In genomic region chr14:20468773-20469241, GRCh38 we compare ENCODE assay signal across 8 cellular contexts. TPM values are rescaled to one million over a fixed set of nuclear protein-coding genes. Genes with fewer than 3 reads are reported as not detected.
DNase-seq lines count a peak whose midpoint lies in the region; ATAC-seq, FAIRE-seq and TF ChIP-seq lines count a peak whose summit lies in the region.

No MANE protein-coding gene starts in this region.

- ATAC-seq in GM21423 (IDR thresholded peaks at IDR 0.05; ENCODE audit: unreplicated experiment) (no peak), GM19455 (IDR thresholded peaks at IDR 0.05; ENCODE audit: unreplicated experiment) (no peak)

- TF ChIP-seq POLR2A in tibial nerve (IDR thresholded peaks at IDR 0.05) = no peak
- TF ChIP-seq POLR2A in H54 (IDR thresholded peaks at IDR 0.05; ENCODE audit: low read depth, low read length) = no peak

- H3K4me3 ChIP-seq in BLaER1 (peak overlapping the region; percentile 85), HAP-1 (peak overlapping the region; percentile 96), astrocyte (ENCODE audit: insufficient read depth, low read depth, low read length) (peak overlapping the region; percentile 89), liver (ENCODE audit: low read depth in 1 of 3, low read length in 3 of 3) (peak overlapping the region; percentile 63 to 91 (median 63)), tibial nerve (peak overlapping the region; percentile 51 to 85 (median 70))

- no peak for TF ChIP-seq RAD21 in liver (IDR thresholded peaks at IDR 0.05)

- peak overlapping the region; percentile 93 for H2AFZ ChIP-seq in astrocyte (ENCODE audit: low read depth, low read length)

- no peak for TF ChIP-seq EP300 in tibial nerve (IDR thresholded peaks at IDR 0.05)

- H4K20me1 ChIP-seq in BLaER1 (peaks cover 35% of the 10 kb centered on the region), astrocyte (ENCODE audit: insufficient read depth, low read length) (peaks cover 14% of the 10 kb centered on the region)

- H3K36me3 ChIP-seq in BLaER1 = peaks cover 26% of the 10 kb centered on the region
- peaks cover 24% of the 10 kb centered on the region for H3K36me3 ChIP-seq in HAP-1 (replicated peaks)
- peaks cover 9% of the 10 kb centered on the region for H3K36me3 ChIP-seq in astrocyte (ENCODE audit: insufficient read depth, low read length)
- peaks cover 0 to 2% (median under 1%) of the 10 kb centered on the region in 4 donors for H3K36me3 ChIP-seq in liver (ENCODE audit: control insufficient read depth in 4 of 4, insufficient read depth in 3 of 4, low read depth in 1 of 4, low read length in 3 of 4)
- H3K36me3 ChIP-seq in tibial nerve = peaks cover 0 to 15% (median 0%) of the 10 kb centered on the region in 3 donors

- peak overlapping the region; percentile 73 for H3K27ac Mint-ChIP-seq in astrocyte (ENCODE audit: unreplicated experiment)

- WGBS in liver = 27% methylated on average over 16 of the region's 16 CpGs
- WGBS in tibial nerve, 2 donors = 27 to 35% methylated on average over 16 of the region's 16 CpGs

- H3K27ac ChIP-seq in BLaER1 (no peak overlapping the region), astrocyte (ENCODE audit: low read depth, low read length) (peak overlapping the region; percentile 21), liver (ENCODE audit: low read depth in 1 of 2, low read length in 2 of 2) (peak overlapping the region; percentile 71 to 80), tibial nerve (peak overlapping the region; percentile 47 to 91 (median 86))

- in situ Hi-C loops in HAP-1 (cut with MboI; ENCODE audit: low sequenced_read_pairs) = no loop called here

- H3K27me3 ChIP-seq in BLaER1 = no peaks in the 10 kb centered on the region
- H3K27me3 ChIP-seq in HAP-1 (ENCODE audit: low read depth) = no peaks in the 10 kb centered on the region; the same call in 1 of the 2 replicates
- no peaks in the 10 kb centered on the region for H3K27me3 ChIP-seq in astrocyte (ENCODE audit: insufficient read depth, low read length)
- no peaks in the 10 kb centered on the region for H3K27me3 ChIP-seq in liver (ENCODE audit: control insufficient read depth in 4 of 4, insufficient read depth in 4 of 4, low read length in 3 of 4)
- no peaks in the 10 kb centered on the region for H3K27me3 ChIP-seq in tibial nerve

- FAIRE-seq in astrocyte (lab: Jason Lieb, UNC) = no peak
- FAIRE-seq in H54 (lab: Jason Lieb, UNC) = no peak

- H3K79me2 ChIP-seq in astrocyte (ENCODE audit: insufficient read depth, low read length) = peaks cover 28% of the 10 kb centered on the region

- no peak for TF ChIP-seq CTCF in astrocyte (IDR thresholded peaks at IDR 0.05; ENCODE audit: insufficient read depth, low read depth, low read length)
- no peak for TF ChIP-seq CTCF in liver (IDR thresholded peaks at IDR 0.05; ENCODE audit: low read depth, low read length, missing input control)
- TF ChIP-seq CTCF in tibial nerve (IDR thresholded peaks at IDR 0.05) = no peak

- H3K27me3 Mint-ChIP-seq in astrocyte (ENCODE audit: low read depth, unreplicated experiment) = no peaks in the 10 kb centered on the region

- peaks cover 3% of the 10 kb centered on the region for H3K4me1 Mint-ChIP-seq in astrocyte (ENCODE audit: low read depth, unreplicated experiment)

- H3K4me2 ChIP-seq in BLaER1 (peak overlapping the region; percentile 92), astrocyte (ENCODE audit: low read length) (peak overlapping the region; percentile 92)

- no peaks in the 10 kb centered on the region for H3K9me3 Mint-ChIP-seq in astrocyte (ENCODE audit: unreplicated experiment)

- peak overlapping the region; percentile 91 for H3K4me3 Mint-ChIP-seq in astrocyte (ENCODE audit: unreplicated experiment)

- H3K4me1 ChIP-seq in BLaER1 = peaks cover 40% of the 10 kb centered on the region
- H3K4me1 ChIP-seq in HAP-1 = no peaks in the 10 kb centered on the region; the same call in none of the 2 replicates
- H3K4me1 ChIP-seq in astrocyte (ENCODE audit: insufficient read depth, low read length) = peaks cover 3% of the 10 kb centered on the region
- peaks cover 6 to 38% (median 33%) of the 10 kb centered on the region in 4 donors for H3K4me1 ChIP-seq in liver (ENCODE audit: control insufficient read depth in 4 of 4, insufficient read depth in 4 of 4, low read length in 3 of 4)
- H3K4me1 ChIP-seq in tibial nerve = peaks cover 0 to 19% (median 10%) of the 10 kb centered on the region in 4 donors

- peak in 1 of 2 experiments; percentile 43 for DNase-seq in HAP-1 (ENCODE audit: low spot score in 2 of 2)
- no peak for DNase-seq in astrocyte (ENCODE audit: low read depth)
- DNase-seq in tibial nerve (ENCODE audit: low spot score in 2 of 2) = no peak
- no peak for DNase-seq in H54 (ENCODE audit: insufficient read length, low spot score)

- H3K9ac ChIP-seq in BLaER1 = peak overlapping the region; percentile 94
- peak overlapping the region; percentile 91 for H3K9ac ChIP-seq in astrocyte (ENCODE audit: low read length)
- H3K9ac ChIP-seq in liver (ENCODE audit: low read depth in 1 of 2, low read length in 2 of 2) = no peak overlapping the region

- H3K36me3 Mint-ChIP-seq in astrocyte (ENCODE audit: low read depth, unreplicated experiment) = peaks cover 1% of the 10 kb centered on the region

- no peaks in the 10 kb centered on the region for H3K9me3 ChIP-seq in BLaER1
- H3K9me3 ChIP-seq in HAP-1 = no peaks in the 10 kb centered on the region
- no peaks in the 10 kb centered on the region for H3K9me3 ChIP-seq in astrocyte (ENCODE audit: insufficient read depth, low read depth, low read length)
- no peaks in the 10 kb centered on the region for H3K9me3 ChIP-seq in liver (ENCODE audit: control insufficient read depth in 4 of 4, low read length in 3 of 4)
- H3K9me3 ChIP-seq in tibial nerve = no peaks in the 10 kb centered on the region

TF ChIP-seq in liver, 16 proteins besides CTCF, POLR2A, EP300 and RAD21:
- TF ChIP-seq GABPA (IDR thresholded peaks at IDR 0.05 in 1 of 2, conservative IDR thresholded peaks at IDR 0.05 in 1 of 2) (no peak), ZBTB33 (IDR thresholded peaks at IDR 0.05) (no peak), YY1 (IDR thresholded peaks at IDR 0.05) (no peak), RXRA (IDR thresholded peaks at IDR 0.05) (no peak)
TF ChIP-seq in liver: peak in this region for 0.

RNA-seq across cellular contexts. Expression of gene PNP, which starts 0.4 kb away (rescaled TPM):
- 45.5 and 56.8 TPM in 2 replicates for total RNA-seq in astrocyte
- total RNA-seq in liver = 100 to 1,000 TPM in 1 of 2 donors, 10 to 100 TPM in 1; 41.8 to 156 TPM
- 10 to 100 TPM; 22.9 to 29.9 TPM for polyA plus RNA-seq in liver
- 10 to 100 TPM; 17.0 to 37.5 (median 27.6) TPM for total RNA-seq in tibial nerve

RNA-seq across cellular contexts. Expression of gene PIP4P1, which starts 7.6 kb away (rescaled TPM):
- 19.5 and 19.8 TPM in 2 replicates for total RNA-seq in astrocyte
- 10 to 100 TPM; 14.1 to 14.6 TPM for total RNA-seq in liver
- polyA plus RNA-seq in liver = 10 to 100 TPM; 13.2 to 14.9 TPM
- 10 to 100 TPM; 11.8 to 29.7 (median 23.9) TPM for total RNA-seq in tibial nerve

RNA-seq across cellular contexts. Expression of gene APEX1, which starts 13.8 kb away (rescaled TPM):
- total RNA-seq in astrocyte = 142 and 148 TPM in 2 replicates
- 10 to 100 TPM; 32.4 to 43.2 TPM for total RNA-seq in liver
- polyA plus RNA-seq in liver = 10 to 100 TPM; 50.3 to 64.5 TPM
- total RNA-seq in tibial nerve = 100 to 1,000 TPM; 125 to 134 (median 131) TPM

RNA-seq across cellular contexts. Expression of gene OSGEP, which starts 14.2 kb away (rescaled TPM):
- total RNA-seq in astrocyte (18.3 and 23.0 TPM in 2 replicates), liver (10 to 100 TPM; 29.0 to 39.0 TPM), tibial nerve (100 to 1,000 TPM in 1 of 4 donors, 10 to 100 TPM in 3; 58.4 to 115 (median 70.6) TPM)
- 10 to 100 TPM; 18.1 to 20.5 TPM for polyA plus RNA-seq in liver

RNA-seq across cellular contexts. Expression of gene KLHL33, which starts 32.8 kb away (rescaled TPM):
- total RNA-seq in astrocyte (0.07 TPM in 1 of 2 replicates, not detected in the other), liver (under 1 TPM; 0.17 to 0.23 TPM), tibial nerve (1 to 10 TPM; 1.2 to 4.5 (median 1.8) TPM)
- under 1 TPM; 0.06 to 0.14 TPM for polyA plus RNA-seq in liver

Comparison
In these comparisons a context has a peak if more than half of its experiments do, and no peak if none do; other contexts are left out.
1. H3K9ac ChIP-seq: peak in BLaER1 (single experiment) and astrocyte (single experiment); none in liver (0 of 2).
2. Peak in every context shown above with its lines, with median percentiles within 50 percentile points of each other: H3K4me3 ChIP-seq.